In the genomic region with DNA sequence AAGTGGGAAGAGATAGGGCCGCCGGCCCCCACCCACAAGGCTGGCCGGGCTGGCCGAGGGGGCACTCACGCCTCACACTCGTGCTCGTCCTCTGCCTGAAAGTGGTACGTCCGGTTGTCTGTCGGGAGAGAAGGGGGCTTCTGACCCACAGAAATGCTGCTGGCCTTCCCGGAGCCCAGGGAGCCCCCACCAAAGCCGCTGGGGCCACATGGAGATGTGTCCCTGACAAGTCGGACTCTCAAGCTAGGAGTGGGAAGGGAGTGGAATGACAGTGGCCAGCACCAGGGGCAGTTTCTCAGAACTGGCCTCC, we compare ENCODE assay signal across 20 cellular contexts. TPM values are rescaled to one million over a fixed set of nuclear protein-coding genes. Genes with fewer than 3 reads are reported as not detected.
"Had no signal": no experiment of that assay in that cellular context is flagged by ENCODE, and none has a peak within 500 bp of the region (broad histone marks: within the 10 kb centered on the region; RNA-seq: fewer than 3 reads in every experiment).

No MANE protein-coding gene starts in this region.

- H3K9ac ChIP-seq: parathyroid adenoma had no signal

- H3K4me3 ChIP-seq: right atrium auricular region, uterus had no signal

- H3K9me3 ChIP-seq: right atrium auricular region, testis, uterus had no signal

- H3K27ac ChIP-seq: brain microvascular endothelial cell, parathyroid adenoma, right atrium auricular region, testis, uterus, WERI-Rb-1 had no signal

- FAIRE-seq: astrocyte, keratinocyte had no signal

- H3K79me2 ChIP-seq: parathyroid adenoma had no signal

- H2AFZ ChIP-seq: parathyroid adenoma had no signal

- DNase-seq: activated CD4-positive, alpha-beta memory T cell treated with anti-CD3 and anti-CD28 coated beads, Interleukin-2, amount 10 ng/mL, durations not matched to agents 7 days and 5 days; activated CD4-positive, CD25-positive, alpha-beta regulatory T cell treated with anti-CD3 and anti-CD28 coated beads, Interleukin-2, amount 50 U/mL, for 72 hours; activated gamma-delta T cell treated with Interleukin-2 at 50 U/mL for 16 hours; amniotic stem cell; brain microvascular endothelial cell; foreskin fibroblast; head of caudate nucleus; hippocampal formation; left cardiac atrium; occipital lobe; stimulated activated naive CD4-positive, alpha-beta T cell treated with Interleukin-2 at 50 U/mL for 16 hours; T1000; uterus had no signal

- H3K4me1 ChIP-seq: parathyroid adenoma, right atrium auricular region, testis, uterus had no signal

- H3K36me3 ChIP-seq: brain microvascular endothelial cell, uterus had no signal

- H3K27me3 ChIP-seq: brain microvascular endothelial cell, right atrium auricular region, testis, uterus had no signal

RNA-seq across cellular contexts. Expression of a gene that starts 12.8 kb away (rescaled TPM):
- polyA plus RNA-seq: neural cell had no signal
